ENCODE assay signal across 1 cellular context in the genomic region with DNA sequence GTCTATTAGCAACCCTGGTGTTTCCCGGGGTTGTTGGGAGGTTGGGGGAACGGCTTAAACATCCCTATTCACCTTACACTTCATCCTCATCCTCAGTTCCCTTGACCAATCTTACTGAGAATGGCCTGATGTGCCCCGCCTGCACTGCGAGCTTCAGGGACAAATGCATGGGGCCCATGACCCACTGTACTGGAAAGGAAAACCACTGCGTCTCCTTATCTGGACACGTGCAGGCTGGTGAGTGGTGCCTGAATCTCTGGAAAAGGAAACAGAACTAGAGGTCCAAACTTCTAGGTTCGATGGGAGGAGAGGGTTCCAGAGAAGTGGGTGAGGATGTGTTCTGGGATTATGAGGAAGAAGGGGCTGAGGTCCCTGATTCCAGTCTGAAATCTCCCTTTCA.
TF ChIP-seq lines count a peak whose summit lies in the region.

No MANE protein-coding gene starts in this region.

TF ChIP-seq in GM23338, 12 proteins besides CTCF, POLR2A, EP300 and RAD21 (continued from another document):
- TF ChIP-seq, protein P1, sequence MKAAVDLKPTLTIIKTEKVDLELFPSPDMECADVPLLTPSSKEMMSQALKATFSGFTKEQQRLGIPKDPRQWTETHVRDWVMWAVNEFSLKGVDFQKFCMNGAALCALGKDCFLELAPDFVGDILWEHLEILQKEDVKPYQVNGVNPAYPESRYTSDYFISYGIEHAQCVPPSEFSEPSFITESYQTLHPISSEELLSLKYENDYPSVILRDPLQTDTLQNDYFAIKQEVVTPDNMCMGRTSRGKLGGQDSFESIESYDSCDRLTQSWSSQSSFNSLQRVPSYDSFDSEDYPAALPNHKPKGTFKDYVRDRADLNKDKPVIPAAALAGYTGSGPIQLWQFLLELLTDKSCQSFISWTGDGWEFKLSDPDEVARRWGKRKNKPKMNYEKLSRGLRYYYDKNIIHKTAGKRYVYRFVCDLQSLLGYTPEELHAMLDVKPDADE (IDR thresholded peaks at IDR 0.05), result no peak
- TF ChIP-seq STAT1 (IDR thresholded peaks at IDR 0.05; ENCODE audit: unreplicated experiment) (no peak), POLR2AphosphoS5 (IDR thresholded peaks at IDR 0.05; ENCODE audit: low read depth) (no peak), EZH2 (IDR thresholded peaks at IDR 0.05; ENCODE audit: low read depth, unreplicated experiment) (no peak), JUNB (IDR thresholded peaks at IDR 0.05; ENCODE audit: unreplicated experiment) (no peak)
- TF ChIP-seq, protein P2, sequence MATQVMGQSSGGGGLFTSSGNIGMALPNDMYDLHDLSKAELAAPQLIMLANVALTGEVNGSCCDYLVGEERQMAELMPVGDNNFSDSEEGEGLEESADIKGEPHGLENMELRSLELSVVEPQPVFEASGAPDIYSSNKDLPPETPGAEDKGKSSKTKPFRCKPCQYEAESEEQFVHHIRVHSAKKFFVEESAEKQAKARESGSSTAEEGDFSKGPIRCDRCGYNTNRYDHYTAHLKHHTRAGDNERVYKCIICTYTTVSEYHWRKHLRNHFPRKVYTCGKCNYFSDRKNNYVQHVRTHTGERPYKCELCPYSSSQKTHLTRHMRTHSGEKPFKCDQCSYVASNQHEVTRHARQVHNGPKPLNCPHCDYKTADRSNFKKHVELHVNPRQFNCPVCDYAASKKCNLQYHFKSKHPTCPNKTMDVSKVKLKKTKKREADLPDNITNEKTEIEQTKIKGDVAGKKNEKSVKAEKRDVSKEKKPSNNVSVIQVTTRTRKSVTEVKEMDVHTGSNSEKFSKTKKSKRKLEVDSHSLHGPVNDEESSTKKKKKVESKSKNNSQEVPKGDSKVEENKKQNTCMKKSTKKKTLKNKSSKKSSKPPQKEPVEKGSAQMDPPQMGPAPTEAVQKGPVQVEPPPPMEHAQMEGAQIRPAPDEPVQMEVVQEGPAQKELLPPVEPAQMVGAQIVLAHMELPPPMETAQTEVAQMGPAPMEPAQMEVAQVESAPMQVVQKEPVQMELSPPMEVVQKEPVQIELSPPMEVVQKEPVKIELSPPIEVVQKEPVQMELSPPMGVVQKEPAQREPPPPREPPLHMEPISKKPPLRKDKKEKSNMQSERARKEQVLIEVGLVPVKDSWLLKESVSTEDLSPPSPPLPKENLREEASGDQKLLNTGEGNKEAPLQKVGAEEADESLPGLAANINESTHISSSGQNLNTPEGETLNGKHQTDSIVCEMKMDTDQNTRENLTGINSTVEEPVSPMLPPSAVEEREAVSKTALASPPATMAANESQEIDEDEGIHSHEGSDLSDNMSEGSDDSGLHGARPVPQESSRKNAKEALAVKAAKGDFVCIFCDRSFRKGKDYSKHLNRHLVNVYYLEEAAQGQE (IDR thresholded peaks at IDR 0.05; ENCODE audit: unreplicated experiment), result no peak
